8 cellular contexts compared by ENCODE assay signal in the genomic region with DNA sequence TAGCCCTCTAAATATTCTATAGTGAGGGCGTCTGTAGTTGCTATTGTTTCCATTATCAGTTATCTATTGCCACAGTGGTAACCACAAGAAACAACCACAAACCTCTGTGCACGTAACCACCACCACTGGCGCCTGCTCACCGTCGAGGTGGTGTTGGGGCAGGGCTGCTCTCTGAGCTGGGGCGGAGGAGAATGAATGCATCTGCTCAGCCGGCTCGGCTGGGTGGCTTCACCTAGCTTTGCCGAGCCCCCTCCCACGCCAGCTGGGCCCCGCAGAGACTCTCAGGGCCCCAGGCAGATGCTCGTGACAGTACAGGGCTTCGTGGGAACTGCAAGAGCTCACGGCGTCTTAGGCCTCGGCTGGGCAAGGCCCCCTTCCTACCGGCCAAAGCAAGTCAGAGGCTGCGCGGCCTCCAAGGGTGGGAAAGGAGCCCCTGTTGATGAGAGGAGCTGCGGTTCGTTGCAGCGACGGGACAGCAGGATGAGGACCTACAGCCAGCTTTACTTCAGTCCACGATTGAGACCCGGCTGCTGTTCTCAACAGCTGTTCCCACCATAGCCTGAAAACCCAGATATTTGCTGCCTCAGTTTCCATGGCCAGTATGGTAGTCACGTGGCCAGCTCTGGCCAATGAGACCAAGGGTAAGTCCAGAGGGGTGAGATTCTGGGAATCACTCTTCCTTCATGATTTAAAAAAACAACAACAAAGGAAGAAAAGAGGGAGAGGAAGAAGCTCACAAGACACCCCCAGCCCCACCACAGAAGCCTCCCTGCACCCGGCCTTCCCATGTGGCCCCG.
DNase-seq lines count a peak whose midpoint lies in the region; TF ChIP-seq lines count a peak whose summit lies in the region.

No MANE protein-coding gene starts in this region.

- DNase-seq in GM10248 (ENCODE audit: extremely low spot score) = peak; percentile 76
- peak; percentile 10 for DNase-seq in H4 (ENCODE audit: low spot score)
- DNase-seq in NCI-H146 (lab: John Stamatoyannopoulos, UW) = peak; percentile 78
- peak; percentile 70 to 75 for DNase-seq in activated T-cell treated with anti-CD3 and anti-CD28 coated beads, Interleukin-2, amount 50 U/mL, for 48 hours
- DNase-seq in stimulated activated CD4-positive, alpha-beta T cell treated with anti-CD3 and anti-CD28 coated beads, Interleukin-4, amount 100 ng/mL, for 1 hour = peak; percentile 57
- DNase-seq in DMS53 treated with DMSO at 0.1 percent for 48 hours (lab: John Stamatoyannopoulos, UW; ENCODE audit: unreplicated experiment) = no peak
- no peak for DNase-seq in MG63
- no peak for DNase-seq in CD1c-positive myeloid dendritic cell (ENCODE audit: extremely low spot score)

- no peaks in the 10 kb centered on the region for H3K36me3 ChIP-seq in MG63

- H3K9me3 ChIP-seq in MG63 = no peaks in the 10 kb centered on the region

- no peaks in the 10 kb centered on the region for H3K27me3 ChIP-seq in MG63

- POLR2A ChIA-PET in GM10248 (lab: Yijun Ruan, JAX) = no interaction called here

- H3K4me3 ChIP-seq in MG63 = no peak overlapping the region

- CTCF ChIA-PET in GM10248 (lab: Yijun Ruan, JAX) = interaction anchor here (0.8 kb wide), 1 partner anchor 9 kb away, joined by 3 read pairs; no protein-coding TSS in a partner anchor

- no peak for TF ChIP-seq CTCF in GM10248 (IDR thresholded peaks at IDR 0.05; ENCODE audit: control extremely low read depth, extremely low read depth, low read depth, missing control alignments)

Comparison
In these comparisons a context has a peak if more than half of its experiments do, and no peak if none do; other contexts are left out.
1. DNase-seq: peak in GM10248 (single experiment), H4 (single experiment), NCI-H146 (single experiment), activated T-cell treated with anti-CD3 and anti-CD28 coated beads, Interleukin-2, amount 50 U/mL, for 48 hours (2 of 2) and stimulated activated CD4-positive, alpha-beta T cell treated with anti-CD3 and anti-CD28 coated beads, Interleukin-4, amount 100 ng/mL, for 1 hour (single experiment); none in DMS53 treated with DMSO at 0.1 percent for 48 hours (single experiment), MG63 (single experiment) and CD1c-positive myeloid dendritic cell (single experiment).